Comparison of ENCODE assay signal across 7 cellular contexts in the genomic region with DNA sequence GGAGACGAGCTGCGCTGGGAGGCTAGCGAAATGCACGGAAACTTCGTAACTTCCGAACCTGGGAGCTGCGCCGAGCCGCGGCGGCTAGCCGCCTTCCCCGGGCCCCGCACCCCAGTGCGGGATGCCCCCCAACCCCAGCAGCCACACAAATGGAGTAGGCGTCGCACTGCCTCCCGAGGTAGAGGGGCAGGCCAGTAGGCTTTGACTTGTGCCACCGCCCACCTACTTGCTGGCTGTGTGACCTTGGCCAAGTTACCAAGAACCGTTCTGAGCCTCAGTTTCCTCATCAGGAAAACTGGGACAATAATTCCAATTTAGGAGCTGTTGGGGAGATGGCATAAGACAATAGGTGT. TPM values are rescaled to one million over a fixed set of nuclear protein-coding genes. Genes with fewer than 3 reads are reported as not detected.
DNase-seq lines count a peak whose midpoint lies in the region; ATAC-seq and TF ChIP-seq lines count a peak whose summit lies in the region.

No MANE protein-coding gene starts in this region.

- intact Hi-C loops in activated CD8-positive, alpha-beta T cell treated with anti-CD3 and anti-CD28 coated beads for 36 hours (cut with micrococcal nuclease): no loop called here

- H3K36me3 Mint-ChIP-seq in activated CD8-positive, alpha-beta T cell treated with anti-CD3 and anti-CD28 coated beads for 36 hours (ENCODE audit: low read depth): no peaks in the 10 kb centered on the region
- H3K36me3 Mint-ChIP-seq in stimulated activated memory B cell treated with anti-CD40 and anti-IgM and Interleukin-4, amounts not matched to agents 10 μg/mL and 1 μg/mL and 100 μg/mL, for 72 hours: no peaks in the 10 kb centered on the region

- H3K9me3 ChIP-seq in iPS-18c (ENCODE audit: control insufficient read depth, insufficient read depth, low read length): peaks cover 3% of the 10 kb centered on the region

- DNase-seq in HFF-Myc (ENCODE audit: extremely low read depth, low read depth): no peak
- DNase-seq in activated CD8-positive, alpha-beta T cell treated with anti-CD3 and anti-CD28 coated beads for 36 hours: no peak
- DNase-seq in NK-92 (lab: John Stamatoyannopoulos, UW; ENCODE audit: unreplicated experiment): no peak
- no peak for DNase-seq in NOMO-1 (lab: John Stamatoyannopoulos, UW; ENCODE audit: unreplicated experiment in 2 of 2)

- peaks cover 37% of the 10 kb centered on the region for H3K4me1 Mint-ChIP-seq in activated CD8-positive, alpha-beta T cell treated with anti-CD3 and anti-CD28 coated beads for 36 hours (ENCODE audit: low read depth)
- peaks cover 47% of the 10 kb centered on the region for H3K4me1 Mint-ChIP-seq in stimulated activated memory B cell treated with anti-CD40 and anti-IgM and Interleukin-4, amounts not matched to agents 10 μg/mL and 1 μg/mL and 100 μg/mL, for 72 hours

- POLR2A ChIA-PET in activated CD8-positive, alpha-beta T cell treated with anti-CD3 and anti-CD28 coated beads for 36 hours (lab: Charles Lee): interaction anchor here (0.7 to 1.0 kb wide), 3 partner anchors 38 to 80 kb away, joined by 3 to 6 read pairs (median 3); no protein-coding TSS in a partner anchor

- TF ChIP-seq CTCF in HFF-Myc (IDR thresholded peaks at IDR 0.05; ENCODE audit: low read depth, low read length, missing control alignments): no peak
- TF ChIP-seq CTCF in activated CD8-positive, alpha-beta T cell treated with anti-CD3 and anti-CD28 coated beads for 36 hours (IDR thresholded peaks at IDR 0.05): no peak

- CTCF ChIA-PET in activated CD8-positive, alpha-beta T cell treated with anti-CD3 and anti-CD28 coated beads for 36 hours (lab: Charles Lee): interaction anchor here (0.7 to 2.2 kb wide), 5 partner anchors 26 to 89 kb away, joined by 3 to 11 read pairs (median 6); no protein-coding TSS in a partner anchor

- no peaks in the 10 kb centered on the region for H3K9me3 Mint-ChIP-seq in activated CD8-positive, alpha-beta T cell treated with anti-CD3 and anti-CD28 coated beads for 36 hours
- no peaks in the 10 kb centered on the region for H3K9me3 Mint-ChIP-seq in stimulated activated memory B cell treated with anti-CD40 and anti-IgM and Interleukin-4, amounts not matched to agents 10 μg/mL and 1 μg/mL and 100 μg/mL, for 72 hours

- H3K4me3 Mint-ChIP-seq in activated CD8-positive, alpha-beta T cell treated with anti-CD3 and anti-CD28 coated beads for 36 hours: peak overlapping the region; percentile 69
- H3K4me3 Mint-ChIP-seq in stimulated activated memory B cell treated with anti-CD40 and anti-IgM and Interleukin-4, amounts not matched to agents 10 μg/mL and 1 μg/mL and 100 μg/mL, for 72 hours: peak overlapping the region; percentile 77

- H3K27me3 Mint-ChIP-seq in activated CD8-positive, alpha-beta T cell treated with anti-CD3 and anti-CD28 coated beads for 36 hours: no peaks in the 10 kb centered on the region
- no peaks in the 10 kb centered on the region for H3K27me3 Mint-ChIP-seq in stimulated activated memory B cell treated with anti-CD40 and anti-IgM and Interleukin-4, amounts not matched to agents 10 μg/mL and 1 μg/mL and 100 μg/mL, for 72 hours

- no peak overlapping the region for H3K27ac Mint-ChIP-seq in activated CD8-positive, alpha-beta T cell treated with anti-CD3 and anti-CD28 coated beads for 36 hours
- peak overlapping the region; percentile 85 for H3K27ac Mint-ChIP-seq in stimulated activated memory B cell treated with anti-CD40 and anti-IgM and Interleukin-4, amounts not matched to agents 10 μg/mL and 1 μg/mL and 100 μg/mL, for 72 hours

- ATAC-seq in activated CD8-positive, alpha-beta T cell treated with anti-CD3 and anti-CD28 coated beads for 36 hours: no peak
- no peak for ATAC-seq in stimulated activated memory B cell treated with anti-CD40 and anti-IgM and Interleukin-4, amounts not matched to agents 10 μg/mL and 1 μg/mL and 100 μg/mL, for 72 hours
- no peak for ATAC-seq in HG03025 (IDR thresholded peaks at IDR 0.05; ENCODE audit: low FRiP score, unreplicated experiment)

- H3K4me3 ChIP-seq in HFF-Myc (replicated peaks; ENCODE audit: low read depth, low read length): peak overlapping the region; percentile 62
- peak overlapping the region; percentile 79 for H3K4me3 ChIP-seq in iPS-18c (ENCODE audit: insufficient read depth, low read depth, low read length)

RNA-seq across cellular contexts. Expression of gene STRBP, which starts 0.5 kb away (rescaled TPM):
- 10 to 100 TPM; 40.7 to 43.2 TPM for total RNA-seq in activated CD8-positive, alpha-beta T cell treated with anti-CD3 and anti-CD28 coated beads for 36 hours
